34 cellular contexts compared by ENCODE assay signal in genomic region chr1:220797044-220797443, GRCh38. TPM values are rescaled to one million over a fixed set of nuclear protein-coding genes. Genes with fewer than 3 reads are reported as not detected.
"Had no signal": no experiment of that assay in that cellular context is flagged by ENCODE, and none has a peak within 500 bp of the region (broad histone marks: within the 10 kb centered on the region; RNA-seq: fewer than 3 reads in every experiment).

No MANE protein-coding gene starts in this region.

- H3K4me3 ChIP-seq: adrenal gland, body of pancreas, breast epithelium had no signal

- H3K9me3 ChIP-seq: adrenal gland, body of pancreas, breast epithelium had no signal

- H3K27ac ChIP-seq: adrenal gland, body of pancreas, brain microvascular endothelial cell, breast epithelium, VCaP had no signal

- DNase-seq: activated B cell treated with CpG ODN at 0.5 μM for 24 hours; activated CD4-positive, alpha-beta memory T cell treated with anti-CD3 and anti-CD28 coated beads for 36 hours; activated CD4-positive, alpha-beta T cell treated with anti-CD3 and anti-CD28 coated beads for 4 hours; activated CD4-positive, alpha-beta T cell treated with anti-CD3 and anti-CD28 coated beads, Interleukin-2, amount 10 ng/mL, durations not matched to agents 24 days and 14 days; activated CD4-positive, alpha-beta T cell treated with anti-CD3 and anti-CD28 coated beads, Interleukin-2, amount 50 U/mL, for 1 hour; activated CD4-positive, alpha-beta T cell treated with anti-CD3 and anti-CD28 coated beads, Interleukin-2, amount 50 U/mL, for 4 hours; activated CD4-positive, CD25-positive, alpha-beta regulatory T cell treated with anti-CD3 and anti-CD28 coated beads, Interleukin-2, amount 50 U/mL, for 72 hours; activated CD8-positive, alpha-beta memory T cell treated with anti-CD3 and anti-CD28 coated beads, Interleukin-2, amount 50 U/mL, for 4 hours; activated CD8-positive, alpha-beta T cell treated with anti-CD3 and anti-CD28 coated beads for 36 hours; activated effector memory CD4-positive, alpha-beta T cell treated with anti-CD3 and anti-CD28 coated beads, Interleukin-2, amount 50 U/mL, for 16 hours; activated gamma-delta T cell treated with Interleukin-2 at 50 U/mL for 16 hours; activated naive CD4-positive, alpha-beta T cell; activated naive CD4-positive, alpha-beta T cell treated with anti-CD3 and anti-CD28 coated beads for 36 hours; activated naive CD4-positive, alpha-beta T cell treated with anti-CD3 and anti-CD28 coated beads, Interleukin-2, amount 50 U/mL, for 16 hours; activated naive CD8-positive, alpha-beta T cell treated with anti-CD3 and anti-CD28 coated beads for 36 hours; activated T-cell treated with anti-CD3 and anti-CD28 coated beads for 4 hours; activated T-cell treated with anti-CD3 and anti-CD28 coated beads, Interleukin-2, amount 50 U/mL, for 1 hour; activated T-cell treated with anti-CD3 and anti-CD28 coated beads, Interleukin-2, amount 50 U/mL, for 4 hours; activated T-cell treated with anti-CD3 and anti-CD28 coated beads, Interleukin-2, amount 50 U/mL, for 72 hours; adrenal gland; amniotic stem cell; aorta; body of pancreas; brain microvascular endothelial cell; SW 1271; T-helper 1 cell; T-helper 2 cell; T-helper 9 cell had no signal

- H3K4me1 ChIP-seq: adrenal gland, body of pancreas, breast epithelium had no signal

- H3K36me3 ChIP-seq: adrenal gland, brain microvascular endothelial cell, breast epithelium had no signal

- ATAC-seq: activated CD8-positive, alpha-beta T cell treated with anti-CD3 and anti-CD28 coated beads for 36 hours; activated naive CD4-positive, alpha-beta T cell treated with anti-CD3 and anti-CD28 coated beads, Interleukin-2, amount 50 U/mL, for 72 hours; activated T-cell treated with anti-CD3 and anti-CD28 coated beads, Interleukin-2, amount 50 U/mL, for 4 hours; activated T-cell treated with anti-CD3 and anti-CD28 coated beads, Interleukin-2, amount 50 U/mL, for 72 hours; activated T-helper 17 cell treated with anti-CD3 and anti-CD28 coated beads, Interleukin-2, amount 50 U/mL, for 72 hours; body of pancreas had no signal

- H3K27me3 ChIP-seq: adrenal gland, body of pancreas, brain microvascular endothelial cell, breast epithelium had no signal

RNA-seq across cellular contexts. Expression of gene MTARC1, which starts 10.3 kb away (rescaled TPM):
- total RNA-seq: activated CD4-positive, alpha-beta memory T cell treated with anti-CD3 and anti-CD28 coated beads for 36 hours; activated CD4-positive, alpha-beta T cell treated with anti-CD3 and anti-CD28 coated beads, Interleukin-2, amount 10 ng/mL, durations not matched to agents 24 days and 14 days; activated CD8-positive, alpha-beta memory T cell treated with anti-CD3 and anti-CD28 coated beads for 36 hours; activated CD8-positive, alpha-beta T cell treated with anti-CD3 and anti-CD28 coated beads for 36 hours; activated naive CD4-positive, alpha-beta T cell treated with anti-CD3 and anti-CD28 coated beads for 36 hours; activated naive CD4-positive, alpha-beta T cell treated with anti-CD3 and anti-CD28 coated beads, Interleukin-2, amount 50 U/mL, for 72 hours; activated T-cell treated with anti-CD3 and anti-CD28 coated beads, Interleukin-2, amount 50 U/mL, for 72 hours; activated T-helper 1 cell treated with anti-CD3 and anti-CD28 coated beads, Interleukin-12 subunit alpha, Interleukin-12 subunit beta, Interleukin-2, Interleukin-4 antibody, amounts not matched to agents 30 ng/mL and 10 ng/mL and 1 ng/mL, durations not matched to agents 14 hours and 24 hours and 36 hours had no signal

RNA-seq across cellular contexts. Expression of gene MTARC2, which starts 48.9 kb away (rescaled TPM):
- total RNA-seq: activated CD4-positive, alpha-beta memory T cell treated with anti-CD3 and anti-CD28 coated beads for 36 hours; activated CD4-positive, alpha-beta T cell treated with anti-CD3 and anti-CD28 coated beads, Interleukin-2, amount 10 ng/mL, durations not matched to agents 24 days and 14 days; activated CD8-positive, alpha-beta memory T cell treated with anti-CD3 and anti-CD28 coated beads for 36 hours; activated CD8-positive, alpha-beta T cell treated with anti-CD3 and anti-CD28 coated beads for 36 hours; activated naive CD4-positive, alpha-beta T cell treated with anti-CD3 and anti-CD28 coated beads for 36 hours; activated naive CD4-positive, alpha-beta T cell treated with anti-CD3 and anti-CD28 coated beads, Interleukin-2, amount 50 U/mL, for 72 hours; activated naive CD8-positive, alpha-beta T cell treated with anti-CD3 and anti-CD28 coated beads for 36 hours; activated T-cell treated with anti-CD3 and anti-CD28 coated beads, Interleukin-2, amount 50 U/mL, for 72 hours; activated T-helper 1 cell treated with anti-CD3 and anti-CD28 coated beads, Interleukin-12 subunit alpha, Interleukin-12 subunit beta, Interleukin-2, Interleukin-4 antibody, amounts not matched to agents 30 ng/mL and 10 ng/mL and 1 ng/mL, durations not matched to agents 14 hours and 24 hours and 36 hours; activated T-helper 17 cell treated with anti-CD3 and anti-CD28 coated beads, Interleukin-2, amount 50 U/mL, for 72 hours had no signal
